Comparison of ENCODE assay signal across 7 cellular contexts in the genomic region with DNA sequence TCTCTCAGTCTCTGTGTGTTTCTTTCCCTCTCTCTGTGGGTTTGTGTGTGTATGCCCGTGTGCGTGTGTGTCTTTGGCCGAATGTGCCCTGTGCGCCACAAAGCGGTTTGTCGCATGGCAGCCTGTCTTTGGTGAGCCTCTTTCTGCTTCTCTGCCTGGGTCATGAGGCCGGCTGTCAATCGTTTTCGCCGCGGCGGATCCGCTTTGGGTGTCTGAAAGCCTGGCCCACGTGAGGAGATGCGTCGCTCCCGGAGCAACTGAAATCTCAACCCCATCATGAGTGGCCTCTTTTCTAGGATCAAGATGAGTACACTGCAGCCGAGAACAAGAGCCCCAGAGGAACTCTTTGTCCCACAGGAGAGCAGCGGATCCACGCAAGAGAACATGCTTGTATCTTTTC.
A peak's percentile ranks its signal among the peaks of the same experiment; 100 is the strongest.
DNase-seq lines count a peak whose midpoint lies in the region; ATAC-seq and TF ChIP-seq lines count a peak whose summit lies in the region.
"Not testable (repeated sequence)": the region's sequence is repeated elsewhere in the genome, so short reads cannot be mapped to it uniquely, and the experiment has no call there.

No MANE protein-coding gene starts in this region.

- POLR2A ChIA-PET in Panc1 (lab: Charles Lee) = not testable (repeated sequence)

- not testable (repeated sequence) for H3K36me3 ChIP-seq in DND-41 (ENCODE audit: insufficient read depth, low read length); Loucy (ENCODE audit: insufficient read depth, low read length); Panc1 (ENCODE audit: control insufficient read depth, insufficient read depth, low read length); left ventricle myocardium inferior

- not testable (repeated sequence) for H3K27me3 ChIP-seq in DND-41 (ENCODE audit: insufficient read depth, low read length, poor library complexity); Loucy (ENCODE audit: insufficient read depth, low read length, poor library complexity, severe bottlenecking); Panc1 (ENCODE audit: control insufficient read depth, insufficient read depth, low read length)
- peaks cover 19% of the 10 kb centered on the region for H3K27me3 ChIP-seq in left ventricle myocardium inferior (ENCODE audit: low read depth)

- H2AFZ ChIP-seq in DND-41 (ENCODE audit: low read depth, low read length); Loucy (ENCODE audit: low read length): not testable (repeated sequence)

- CTCF ChIA-PET in Panc1 (lab: Charles Lee) = not testable (repeated sequence)

- ATAC-seq in DND-41 (ENCODE audit: insufficient read depth, low read depth); Panc1: not testable (repeated sequence)

- H3F3A ChIP-seq in Loucy (ENCODE audit: low read depth) = not testable (repeated sequence)

- H4K20me1 ChIP-seq in DND-41 (ENCODE audit: insufficient read depth, low read length); Loucy (ENCODE audit: insufficient read depth, low read length, poor library complexity, severe bottlenecking): not testable (repeated sequence)

- H3K27ac ChIP-seq in DND-41 (ENCODE audit: low read length); Panc1 (ENCODE audit: low read length); left ventricle myocardium inferior (replicated peaks): not testable (repeated sequence)

- not testable (repeated sequence) for H3K9ac ChIP-seq in DND-41 (ENCODE audit: low read depth, low read length); Loucy (ENCODE audit: low read depth, low read length, poor library complexity, severe bottlenecking)

- intact Hi-C loops in Panc1 (cut with micrococcal nuclease; ENCODE audit: unreplicated experiment); left ventricle myocardium inferior (cut with micrococcal nuclease); posterior vena cava (cut with DNase I): not testable (repeated sequence)

- H3K9me3 ChIP-seq in DND-41 (ENCODE audit: insufficient read depth, low read length, severe bottlenecking); Loucy (ENCODE audit: insufficient read depth, low read depth, low read length); Panc1 (ENCODE audit: control insufficient read depth, insufficient read depth, low read depth, low read length): not testable (repeated sequence)
- H3K9me3 ChIP-seq in left ventricle myocardium inferior (replicated peaks) = peaks cover 19% of the 10 kb centered on the region

- not testable (repeated sequence) for TF ChIP-seq CTCF in DND-41 (IDR thresholded peaks at IDR 0.05; ENCODE audit: borderline replicate concordance, extremely low read depth, low read length, poor library complexity, severe bottlenecking); Loucy (conservative IDR thresholded peaks at IDR 0.05; ENCODE audit: low read length); Panc1 (IDR thresholded peaks at IDR 0.05); astrocyte of the spinal cord (IDR thresholded peaks at IDR 0.05; ENCODE audit: low read depth, low read length); left ventricle myocardium inferior (IDR thresholded peaks at IDR 0.05; ENCODE audit: borderline replicate concordance)

- H3K4me2 ChIP-seq in DND-41 (ENCODE audit: insufficient read depth, low read length) = 0 out of 2 replicates have a peak overlapping the region, but pooled peaks have one; percentile 37
- H3K4me2 ChIP-seq in Loucy (ENCODE audit: low read depth, low read length, poor library complexity, severe bottlenecking) = not testable (repeated sequence)

- in situ Hi-C loops in Panc1 (cut with HindIII; ENCODE audit: low pct_unique_long_range_greater_than_20kb, low sequenced_read_pairs); astrocyte of the spinal cord (cut with HindIII; ENCODE audit: low sequenced_read_pairs): not testable (repeated sequence)

- not testable (repeated sequence) for H3K9me2 ChIP-seq in Loucy (replicated peaks; ENCODE audit: low read depth, low read length)

- BruUV-seq in Panc1 (replicated peaks; lab: Mats Ljungman, UMichigan) = not testable (repeated sequence)

- not testable (repeated sequence) for DNase-seq in DND-41; Panc1 (ENCODE audit: low read depth, low spot score); astrocyte of the spinal cord (ENCODE audit: low read depth, low spot score); left ventricle myocardium inferior
- peak; percentile 80 for DNase-seq in mesenteric fat pad (ENCODE audit: low spot score)
- DNase-seq in posterior vena cava (ENCODE audit: low spot score) = peak; percentile 76

- not testable (repeated sequence) for H3K79me2 ChIP-seq in DND-41 (ENCODE audit: insufficient read depth, low read length); Loucy (ENCODE audit: insufficient read depth, low read length)

- H3K4me3 ChIP-seq in DND-41 (ENCODE audit: low read depth in 1 of 2, low read length in 2 of 2) = not testable (repeated sequence)
- H3K4me3 ChIP-seq in Loucy (ENCODE audit: low read length, poor library complexity, severe bottlenecking) (peak overlapping the region; percentile 40), Panc1 (ENCODE audit: low read depth in 2 of 2, low read length in 2 of 2) (peak overlapping the region; percentile 14 to 31; a peak in 3 of 4 replicates), astrocyte of the spinal cord (ENCODE audit: low read depth, low read length) (peak overlapping the region; percentile 35), left ventricle myocardium inferior (peak overlapping the region; percentile 30)

- not testable (repeated sequence) for H3K4me1 ChIP-seq in DND-41 (ENCODE audit: insufficient read depth, low read length); Loucy (ENCODE audit: insufficient read depth, low read length, poor library complexity, severe bottlenecking); Panc1 (ENCODE audit: control insufficient read depth, insufficient read depth, low read length); left ventricle myocardium inferior
